22 cellular contexts compared by ENCODE assay signal in the genomic region with DNA sequence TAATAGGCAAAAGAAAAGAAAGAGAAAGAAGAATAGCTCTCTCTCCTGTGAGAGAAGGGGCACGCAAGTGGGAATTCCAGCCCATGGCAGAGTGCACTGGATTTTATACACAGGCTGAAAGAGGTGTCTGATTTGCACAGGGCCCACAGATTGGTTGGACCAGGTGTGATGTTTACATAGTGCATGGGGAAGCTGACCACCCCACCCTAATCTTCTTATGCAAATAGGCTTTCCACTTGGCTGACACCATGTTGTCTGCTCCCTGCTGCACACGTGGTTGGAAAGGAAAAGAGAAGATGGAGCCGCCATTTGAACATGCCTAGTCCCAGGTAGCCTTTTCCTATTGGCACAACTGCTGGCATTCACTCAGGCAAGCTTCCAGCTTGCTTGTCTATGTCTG.
"Had no signal": no experiment of that assay in that cellular context is flagged by ENCODE, and none has a peak within 500 bp of the region (broad histone marks: within the 10 kb centered on the region; RNA-seq: fewer than 3 reads in every experiment).

No MANE protein-coding gene starts in this region.

- H3K9me3 Mint-ChIP-seq: activated CD4-positive, alpha-beta memory T cell treated with anti-CD3 and anti-CD28 coated beads, Interleukin-2, amount 10 ng/mL, durations not matched to agents 7 days and 5 days; activated naive CD4-positive, alpha-beta T cell treated with anti-CD3 and anti-CD28 coated beads, Interleukin-2, amount 10 ng/mL, durations not matched to agents 7 days and 5 days; activated T-cell treated with anti-CD3 and anti-CD28 coated beads, Interleukin-2, amount 50 U/mL, for 72 hours; nephron progenitor cell; stimulated activated effector memory CD8-positive, alpha-beta T cell treated with anti-CD3 and anti-CD28 coated beads, Interleukin-12 subunit alpha, Interleukin-12 subunit beta, amount 100 ng/mL, for 72 hours had no signal

- H3K4me1 ChIP-seq: gastroesophageal sphincter, heart left ventricle, right lobe of liver, tibial artery had no signal

- ATAC-seq: activated T-cell treated with anti-CD3 and anti-CD28 coated beads, Interleukin-2, amount 50 U/mL, for 72 hours; gastroesophageal sphincter; heart left ventricle; left ventricle myocardium superior; right lobe of liver; stimulated activated effector memory CD8-positive, alpha-beta T cell treated with anti-CD3 and anti-CD28 coated beads, Interleukin-12 subunit alpha, Interleukin-12 subunit beta, amount 100 ng/mL, for 72 hours; stimulated activated naive CD8-positive, alpha-beta T cell treated with anti-CD3 and anti-CD28 coated beads, Interleukin-15, amount 100 ng/mL, for 72 hours had no signal

- H3K4me3 Mint-ChIP-seq: activated CD4-positive, alpha-beta memory T cell treated with anti-CD3 and anti-CD28 coated beads, Interleukin-2, amount 10 ng/mL, durations not matched to agents 7 days and 5 days; activated naive CD4-positive, alpha-beta T cell treated with anti-CD3 and anti-CD28 coated beads, Interleukin-2, amount 10 ng/mL, durations not matched to agents 7 days and 5 days; activated T-cell treated with anti-CD3 and anti-CD28 coated beads, Interleukin-2, amount 50 U/mL, for 72 hours; nephron progenitor cell; stimulated activated effector memory CD8-positive, alpha-beta T cell treated with anti-CD3 and anti-CD28 coated beads, Interleukin-12 subunit alpha, Interleukin-12 subunit beta, amount 100 ng/mL, for 72 hours; stimulated activated naive CD8-positive, alpha-beta T cell treated with anti-CD3 and anti-CD28 coated beads, Interleukin-15, amount 100 ng/mL, for 72 hours had no signal

- H3K36me3 ChIP-seq: gastroesophageal sphincter, heart left ventricle, right lobe of liver, tibial artery had no signal

- H3K9me3 ChIP-seq: gastroesophageal sphincter, heart left ventricle, right lobe of liver, tibial artery had no signal

- H3K27me3 ChIP-seq: gastroesophageal sphincter, heart left ventricle, right lobe of liver, tibial artery had no signal

- H3K27ac Mint-ChIP-seq: activated CD4-positive, alpha-beta memory T cell treated with anti-CD3 and anti-CD28 coated beads, Interleukin-2, amount 10 ng/mL, durations not matched to agents 7 days and 5 days; activated naive CD4-positive, alpha-beta T cell treated with anti-CD3 and anti-CD28 coated beads, Interleukin-2, amount 10 ng/mL, durations not matched to agents 7 days and 5 days; activated T-cell treated with anti-CD3 and anti-CD28 coated beads, Interleukin-2, amount 50 U/mL, for 72 hours; nephron progenitor cell; stimulated activated effector memory CD8-positive, alpha-beta T cell treated with anti-CD3 and anti-CD28 coated beads, Interleukin-12 subunit alpha, Interleukin-12 subunit beta, amount 100 ng/mL, for 72 hours; stimulated activated naive CD8-positive, alpha-beta T cell treated with anti-CD3 and anti-CD28 coated beads, Interleukin-15, amount 100 ng/mL, for 72 hours had no signal

- DNase-seq: activated CD4-positive, alpha-beta memory T cell treated with anti-CD3 and anti-CD28 coated beads, Interleukin-2, amount 10 ng/mL, durations not matched to agents 7 days and 5 days; activated CD4-positive, alpha-beta T cell treated with anti-CD3 and anti-CD28 coated beads for 4 hours; activated CD4-positive, CD25-positive, alpha-beta regulatory T cell; activated effector memory CD4-positive, alpha-beta T cell treated with anti-CD3 and anti-CD28 coated beads, Interleukin-2, amount 50 U/mL, for 16 hours; activated naive CD4-positive, alpha-beta T cell treated with anti-CD3 and anti-CD28 coated beads, Interleukin-2, amount 10 ng/mL, durations not matched to agents 7 days and 5 days; activated T-cell treated with anti-CD3 and anti-CD28 coated beads, Interleukin-2, amount 50 U/mL, for 72 hours; amygdala; cerebellar nuclear complex; heart left ventricle; left ventricle myocardium superior; nephron progenitor cell; nucleus accumbens; posterior cingulate gyrus; right lobe of liver; stimulated activated CD4-positive, alpha-beta T cell treated with anti-CD3 and anti-CD28 coated beads, Interleukin-2, amount 100 ng/mL, for 24 hours; stimulated activated naive CD8-positive, alpha-beta T cell treated with anti-CD3 and anti-CD28 coated beads, Interleukin-15, amount 100 ng/mL, for 72 hours; T-helper 9 cell; tibial artery had no signal

- H3K4me1 Mint-ChIP-seq: activated CD4-positive, alpha-beta memory T cell treated with anti-CD3 and anti-CD28 coated beads, Interleukin-2, amount 10 ng/mL, durations not matched to agents 7 days and 5 days; activated naive CD4-positive, alpha-beta T cell treated with anti-CD3 and anti-CD28 coated beads, Interleukin-2, amount 10 ng/mL, durations not matched to agents 7 days and 5 days; nephron progenitor cell; stimulated activated naive CD8-positive, alpha-beta T cell treated with anti-CD3 and anti-CD28 coated beads, Interleukin-15, amount 100 ng/mL, for 72 hours had no signal

- H3K27ac ChIP-seq: coronary artery, gastroesophageal sphincter, heart left ventricle, right lobe of liver, skin epidermis, tibial artery had no signal

- H3K36me3 Mint-ChIP-seq: stimulated activated effector memory CD8-positive, alpha-beta T cell treated with anti-CD3 and anti-CD28 coated beads, Interleukin-12 subunit alpha, Interleukin-12 subunit beta, amount 100 ng/mL, for 72 hours had no signal

- H3K4me3 ChIP-seq: coronary artery, gastroesophageal sphincter, heart left ventricle, right lobe of liver, skin epidermis, tibial artery had no signal
